ENCODE assay signal across 1 cellular context in the genomic region with DNA sequence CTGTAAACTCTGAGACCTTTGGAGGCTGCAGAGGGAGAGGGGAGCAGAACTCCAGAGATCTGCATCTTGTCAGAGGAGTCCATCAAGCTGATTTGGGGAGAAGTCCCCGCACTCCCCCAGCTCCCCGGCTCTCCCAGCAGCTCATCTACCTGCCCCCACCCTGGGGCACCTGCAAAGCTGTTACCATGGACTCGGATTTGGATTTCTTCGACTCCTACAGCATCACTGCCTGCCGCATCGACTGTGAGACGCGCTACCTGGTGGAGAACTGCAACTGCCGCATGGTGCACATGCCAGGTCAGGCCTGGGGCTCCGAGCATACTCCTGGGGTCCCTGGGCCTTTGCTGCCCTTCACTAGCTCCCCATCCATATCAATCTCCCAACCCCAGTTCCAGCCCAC.
TF ChIP-seq lines count a peak whose summit lies in the region.

No MANE protein-coding gene starts in this region.

TF ChIP-seq in H1, 55 proteins besides CTCF, POLR2A, EP300 and RAD21:
- no peak for TF ChIP-seq MAFK (IDR thresholded peaks at IDR 0.05; ENCODE audit: low read depth, low read length)
- no peak for TF ChIP-seq SP2 (IDR thresholded peaks at IDR 0.05; ENCODE audit: low read length)
- TF ChIP-seq CREB1 (IDR thresholded peaks at IDR 0.05) = no peak
- TF ChIP-seq RXRA (IDR thresholded peaks at IDR 0.05; ENCODE audit: insufficient read depth, low read depth, low read length) = no peak
- TF ChIP-seq POLR2AphosphoS5 (IDR thresholded peaks at IDR 0.05; ENCODE audit: low read depth, low read length) = no peak
- TF ChIP-seq CHD1 (IDR thresholded peaks at IDR 0.05; ENCODE audit: low read depth, low read length) = no peak
- TF ChIP-seq CHD7 (IDR thresholded peaks at IDR 0.05; ENCODE audit: insufficient replicate concordance, low read length) = no peak
- no peak for TF ChIP-seq NANOG (IDR thresholded peaks at IDR 0.05; ENCODE audit: insufficient read depth, low read depth, low read length, poor library complexity, severe bottlenecking)
